ENCODE assay signal across 8 cellular contexts in genomic region chr1:116571215-116571919, GRCh38. TPM values are rescaled to one million over a fixed set of nuclear protein-coding genes. Genes with fewer than 3 reads are reported as not detected.
DNase-seq lines count a peak whose midpoint lies in the region; ATAC-seq and TF ChIP-seq lines count a peak whose summit lies in the region.

No MANE protein-coding gene starts in this region.

- ATAC-seq in central memory CD8-positive, alpha-beta T cell (replicated peaks; ENCODE audit: extremely low read depth, poor library complexity, severe bottlenecking), result no peak
- ATAC-seq in mucosa of descending colon (no peak), HG02852 (IDR thresholded peaks at IDR 0.05; ENCODE audit: unreplicated experiment) (no peak), GM18858 (IDR thresholded peaks at IDR 0.05; ENCODE audit: unreplicated experiment) (no peak)

- H3K27ac Mint-ChIP-seq in central memory CD8-positive, alpha-beta T cell (ENCODE audit: low read depth), result peak overlapping the region; percentile 97

- H3K9me3 Mint-ChIP-seq in central memory CD8-positive, alpha-beta T cell, result no peaks in the 10 kb centered on the region

- CTCF ChIA-PET in A673 (lab: Charles Lee), result interaction anchor here (0.6 kb wide), 1 partner anchor 425 kb away, joined by 3 read pairs; no protein-coding TSS in a partner anchor

- H3K27me3 ChIP-seq in A673 (replicated peaks; ENCODE audit: insufficient read depth, low read depth, low read length, poor library complexity), result no peaks in the 10 kb centered on the region
- H3K27me3 ChIP-seq in HL-60 (ENCODE audit: insufficient read depth, poor library complexity, severe bottlenecking), result no peaks in the 10 kb centered on the region

- H3K27ac ChIP-seq in A673 (ENCODE audit: low read depth, low read length, poor library complexity, severe bottlenecking) (peak overlapping the region; percentile 67), HL-60 (replicated peaks) (peak overlapping the region; percentile 91)

- intact Hi-C loops in A673 (cut with micrococcal nuclease; ENCODE audit: unreplicated experiment) (loop anchor here (5.0 kb wide), 2 partner anchors 156 to 246 kb away; no protein-coding TSS in a partner anchor), mucosa of descending colon (cut with DNase I, micrococcal nuclease) (loop anchor here in 1 of 2 donors (10.0 kb wide), 1 partner anchor 493 kb away; the partner anchor contains the start of gene TTF2)

- H3K4me3 Mint-ChIP-seq in central memory CD8-positive, alpha-beta T cell, result peak overlapping the region; percentile 99

- peaks cover 4% of the 10 kb centered on the region for H3K27me3 Mint-ChIP-seq in central memory CD8-positive, alpha-beta T cell

- H3K4me3 ChIP-seq in A673 (ENCODE audit: low read depth, low read length, poor library complexity, severe bottlenecking) (peak overlapping the region; percentile 62), HL-60 (replicated peaks; ENCODE audit: insufficient read depth, low read length) (peak overlapping the region; percentile 80), mucosa of descending colon (peak overlapping the region; percentile 70)

- H3K9me3 ChIP-seq in A673 (ENCODE audit: low read depth, low read length, poor library complexity, severe bottlenecking) (no peaks in the 10 kb centered on the region), mucosa of descending colon (no peaks in the 10 kb centered on the region)

- no TSS peak for BruUV-seq in A673 (replicated peaks; lab: Mats Ljungman, UMichigan)

- H3K36me3 ChIP-seq in A673 (ENCODE audit: insufficient read depth, low read length, poor library complexity, severe bottlenecking) (no peaks in the 10 kb centered on the region), mucosa of descending colon (ENCODE audit: low read depth) (no peaks in the 10 kb centered on the region)

- no peak for DNase-seq in A673 (ENCODE audit: low spot score)
- DNase-seq in HL-60 (ENCODE audit: low read depth in 1 of 2, low spot score in 1 of 2), result no peak
- DNase-seq in central memory CD8-positive, alpha-beta T cell (ENCODE audit: low spot score in 2 of 2), result no peak
- no peak for DNase-seq in mucosa of descending colon
- DNase-seq in GOT3 (lab: John Stamatoyannopoulos, UW), result no peak
- DNase-seq in germinal center (ENCODE audit: low spot score), result no peak

- peaks cover 17% of the 10 kb centered on the region for H3K36me3 Mint-ChIP-seq in central memory CD8-positive, alpha-beta T cell (ENCODE audit: insufficient read depth)

- POLR2A ChIA-PET in A673 (lab: Charles Lee; ENCODE audit: low non-redundant PET), result no interaction called here

- H3K4me1 ChIP-seq in A673 (ENCODE audit: insufficient read depth, low read length, poor library complexity, severe bottlenecking) (peaks cover 3% of the 10 kb centered on the region), mucosa of descending colon (ENCODE audit: low read depth) (peaks cover 13% of the 10 kb centered on the region)

- peaks cover 58% of the 10 kb centered on the region for H3K4me1 Mint-ChIP-seq in central memory CD8-positive, alpha-beta T cell

- TF ChIP-seq CTCF in A673 (conservative IDR thresholded peaks at IDR 0.05; ENCODE audit: low read depth, low read length) (no peak), HL-60 (IDR thresholded peaks at IDR 0.05; ENCODE audit: insufficient read depth, low read length) (no peak), mucosa of descending colon (IDR thresholded peaks at IDR 0.05) (no peak)

RNA-seq across cellular contexts. Expression of gene CD58, which starts 0.5 kb away (rescaled TPM):
- 8.2 and 9.1 TPM in 2 replicates for total RNA-seq in A673 (2021)
- 10 to 100 TPM; 19.3 to 31.9 (median 31.0) TPM for total RNA-seq in mucosa of descending colon
